10 cellular contexts compared by ENCODE assay signal in genomic region chr11:118007563-118008270, GRCh38. TPM values are rescaled to one million over a fixed set of nuclear protein-coding genes. Genes with fewer than 3 reads are reported as not detected.
DNase-seq lines count a peak whose midpoint lies in the region; ATAC-seq and TF ChIP-seq lines count a peak whose summit lies in the region.
"Not testable (repeated sequence)": the region's sequence is repeated elsewhere in the genome, so short reads cannot be mapped to it uniquely, and the experiment has no call there.
"Had no signal": no experiment of that assay in that cellular context is flagged by ENCODE, and none has a peak within 500 bp of the region (broad histone marks: within the 10 kb centered on the region; RNA-seq: fewer than 3 reads in every experiment).

No MANE protein-coding gene starts in this region.

- not testable (repeated sequence) for H3K36me3 ChIP-seq in left lung

- peak overlapping the region; percentile 83 for H3K27ac Mint-ChIP-seq in CD4-positive, alpha-beta T cell
- peak overlapping the region; percentile 72 for H3K27ac Mint-ChIP-seq in activated CD4-positive, alpha-beta T cell treated with anti-CD3 and anti-CD28 coated beads for 36 hours
- peak overlapping the region; percentile 64 for H3K27ac Mint-ChIP-seq in activated naive CD8-positive, alpha-beta T cell treated with anti-CD3 and anti-CD28 coated beads, Interleukin-2, amount 50 U/mL, for 24 hours

- intact Hi-C loops in CD4-positive, alpha-beta T cell (cut with DNase I, micrococcal nuclease): loop anchor here in 1 of 2 experiments (5.0 kb wide), 1 partner anchor 40 kb away; no protein-coding TSS in a partner anchor
- intact Hi-C loops in activated CD4-positive, alpha-beta T cell treated with anti-CD3 and anti-CD28 coated beads for 36 hours (cut with DNase I, micrococcal nuclease): loop anchor here in 1 of 2 experiments (10.0 kb wide), 1 partner anchor 297 kb away; the partner anchor contains the start of gene CD3E
- intact Hi-C loops in left lung (cut with DNase I): not testable (repeated sequence)

- peak overlapping the region; percentile 68 for H3K4me3 Mint-ChIP-seq in CD4-positive, alpha-beta T cell
- not testable (repeated sequence) for H3K4me3 Mint-ChIP-seq in activated CD4-positive, alpha-beta T cell treated with anti-CD3 and anti-CD28 coated beads for 36 hours; activated naive CD8-positive, alpha-beta T cell treated with anti-CD3 and anti-CD28 coated beads, Interleukin-2, amount 50 U/mL, for 24 hours

- H3K36me3 Mint-ChIP-seq in CD4-positive, alpha-beta T cell (ENCODE audit: low read depth); activated naive CD8-positive, alpha-beta T cell treated with anti-CD3 and anti-CD28 coated beads, Interleukin-2, amount 50 U/mL, for 24 hours (ENCODE audit: low read depth): not testable (repeated sequence)
- H3K36me3 Mint-ChIP-seq in activated CD4-positive, alpha-beta T cell treated with anti-CD3 and anti-CD28 coated beads for 36 hours (ENCODE audit: low read depth): peaks cover 16% of the 10 kb centered on the region

- peak in 2 of 10 experiments; percentile 29 to 32 for DNase-seq in CD4-positive, alpha-beta T cell
- peak; percentile 44 for DNase-seq in NOMO-1 treated with DMSO at 0.1 percent for 48 hours (lab: John Stamatoyannopoulos, UW; ENCODE audit: unreplicated experiment)
- DNase-seq in activated CD4-positive, alpha-beta T cell treated with anti-CD3 and anti-CD28 coated beads for 36 hours; activated naive CD8-positive, alpha-beta T cell treated with anti-CD3 and anti-CD28 coated beads, Interleukin-2, amount 50 U/mL, for 24 hours; left lung: not testable (repeated sequence)

- H3K4me1 Mint-ChIP-seq in CD4-positive, alpha-beta T cell (ENCODE audit: low read depth): peaks cover 97% of the 10 kb centered on the region
- H3K4me1 Mint-ChIP-seq in activated CD4-positive, alpha-beta T cell treated with anti-CD3 and anti-CD28 coated beads for 36 hours: peaks cover 85% of the 10 kb centered on the region
- H3K4me1 Mint-ChIP-seq in activated naive CD8-positive, alpha-beta T cell treated with anti-CD3 and anti-CD28 coated beads, Interleukin-2, amount 50 U/mL, for 24 hours: peaks cover 95% of the 10 kb centered on the region

- H3K27me3 Mint-ChIP-seq in CD4-positive, alpha-beta T cell; activated CD4-positive, alpha-beta T cell treated with anti-CD3 and anti-CD28 coated beads for 36 hours; activated naive CD8-positive, alpha-beta T cell treated with anti-CD3 and anti-CD28 coated beads, Interleukin-2, amount 50 U/mL, for 24 hours: not testable (repeated sequence)

- not testable (repeated sequence) for H3K4me3 ChIP-seq in left lung, skin epidermis

- peak overlapping the region; percentile 48 for H3K27ac ChIP-seq in CD4-positive, alpha-beta T cell (ENCODE audit: low read depth, low read length)
- H3K27ac ChIP-seq in left lung (peak overlapping the region; percentile 36 to 83), skin epidermis (peak overlapping the region in 16 of 21 experiments; percentile 9 to 96 (median 79))

- not testable (repeated sequence) for H3K9me3 Mint-ChIP-seq in CD4-positive, alpha-beta T cell; activated CD4-positive, alpha-beta T cell treated with anti-CD3 and anti-CD28 coated beads for 36 hours (ENCODE audit: low read depth); activated naive CD8-positive, alpha-beta T cell treated with anti-CD3 and anti-CD28 coated beads, Interleukin-2, amount 50 U/mL, for 24 hours

- not testable (repeated sequence) for H3K27me3 ChIP-seq in CD4-positive, alpha-beta T cell (ENCODE audit: control insufficient read depth, insufficient read depth, low read length); left lung

- H3K9me3 ChIP-seq in CD4-positive, alpha-beta T cell (ENCODE audit: control insufficient read depth, low read length); left lung: not testable (repeated sequence)

- ATAC-seq in CD4-positive, alpha-beta T cell (ENCODE audit: poor library complexity): peak; percentile 54
- ATAC-seq in GM19467 (IDR thresholded peaks at IDR 0.05; ENCODE audit: unreplicated experiment) (peak; percentile 30), HG03066 (IDR thresholded peaks at IDR 0.05; ENCODE audit: low read depth, unreplicated experiment) (peak; percentile 45)
- ATAC-seq in activated CD4-positive, alpha-beta T cell treated with anti-CD3 and anti-CD28 coated beads for 36 hours; activated naive CD8-positive, alpha-beta T cell treated with anti-CD3 and anti-CD28 coated beads, Interleukin-2, amount 50 U/mL, for 24 hours; left lung: not testable (repeated sequence)

- POLR2A ChIA-PET in CD4-positive, alpha-beta T cell (lab: Charles Lee): interaction anchor here (0.6 to 17.1 kb wide), 10 partner anchors 8 to 835 kb away, joined by 3 to 392 read pairs (median 5); partner anchors contain the start of gene IL10RA
- POLR2A ChIA-PET in activated CD4-positive, alpha-beta T cell treated with anti-CD3 and anti-CD28 coated beads for 36 hours (lab: Charles Lee): interaction anchor here (1.2 kb wide), 1 partner anchor 20 kb away, joined by 4 read pairs; no protein-coding TSS in a partner anchor

- H3K4me1 ChIP-seq in left lung: peaks cover 8 to 91% of the 10 kb centered on the region in 2 donors

- CTCF ChIA-PET in CD4-positive, alpha-beta T cell (lab: Charles Lee): interaction anchor here (0.9 to 1.9 kb wide), 5 partner anchors 19 to 164 kb away, joined by 3 to 6 read pairs (median 5); no protein-coding TSS in a partner anchor
- CTCF ChIA-PET in activated CD4-positive, alpha-beta T cell treated with anti-CD3 and anti-CD28 coated beads for 36 hours (lab: Charles Lee): interaction anchor here (0.6 to 1.5 kb wide), 3 partner anchors 13 to 60 kb away, joined by 3 read pairs; no protein-coding TSS in a partner anchor

- not testable (repeated sequence) for TF ChIP-seq CTCF in CD4-positive, alpha-beta T cell (IDR thresholded peaks at IDR 0.05); left lung (IDR thresholded peaks at IDR 0.05)

RNA-seq across cellular contexts. Expression of gene IL10RA, which starts 21.5 kb away (rescaled TPM):
- 100 to 1,000 TPM; 193 to 203 TPM for total RNA-seq in CD4-positive, alpha-beta T cell
- total RNA-seq in activated CD4-positive, alpha-beta T cell treated with anti-CD3 and anti-CD28 coated beads for 36 hours: 10 to 100 TPM; 57.1 to 79.4 TPM
- 10 to 100 TPM; 21.2 to 56.8 TPM for total RNA-seq in left lung
- total RNA-seq: HT-29, lung microvascular endothelial cell had no signal
